ENCODE assay signal across 8 cellular contexts in the genomic region with DNA sequence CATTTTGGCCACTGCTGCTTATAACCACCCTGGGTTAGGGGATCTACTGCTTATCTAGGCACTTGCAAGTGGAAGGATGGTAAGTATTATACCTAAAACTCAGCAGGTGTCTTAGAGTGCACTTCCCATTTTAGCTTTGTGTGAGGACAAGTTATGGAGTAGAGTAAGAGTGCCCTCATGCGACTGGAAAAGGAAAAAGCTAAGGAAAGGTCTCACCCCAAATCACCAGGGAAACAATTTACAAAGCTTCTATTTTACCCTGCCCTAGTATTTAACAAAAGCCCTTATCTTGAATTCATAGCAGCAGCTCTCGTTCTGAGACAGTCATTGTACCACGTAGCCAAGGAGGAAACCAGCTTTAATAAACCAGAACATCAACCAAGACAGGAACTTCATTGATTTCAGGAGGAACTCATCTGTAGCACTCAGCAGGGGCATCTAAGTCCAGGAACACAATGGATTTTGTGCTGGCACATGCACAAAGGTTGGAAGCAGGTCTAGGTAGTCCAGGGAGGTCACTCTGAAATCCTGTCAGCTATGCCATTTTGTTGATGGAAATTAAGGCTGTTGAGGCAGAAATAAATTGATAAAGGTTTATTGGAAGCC. TPM values are rescaled to one million over a fixed set of nuclear protein-coding genes. Genes with fewer than 3 reads are reported as not detected.
A peak's percentile ranks its signal among the peaks of the same experiment; 100 is the strongest.
DNase-seq lines count a peak whose midpoint lies in the region; ATAC-seq, FAIRE-seq and TF ChIP-seq lines count a peak whose summit lies in the region.

No MANE protein-coding gene starts in this region.

- POLR2A ChIA-PET in HEK293T (lab: Yijun Ruan, JAX): interaction anchor here (0.7 to 2.2 kb wide), 9 partner anchors 9 to 174 kb away, joined by 3 to 29 read pairs (median 3); partner anchors contain the start of genes PIGH, RDH11, VTI1B and ZFYVE26
- POLR2A ChIA-PET in activated CD8-positive, alpha-beta T cell treated with anti-CD3 and anti-CD28 coated beads for 36 hours (lab: Charles Lee): interaction anchor here (0.6 to 1.2 kb wide), 5 partner anchors 11 to 278 kb away, joined by 3 to 4 read pairs (median 3); no protein-coding TSS in a partner anchor

- no peak overlapping the region for H3K27ac Mint-ChIP-seq in activated CD8-positive, alpha-beta T cell treated with anti-CD3 and anti-CD28 coated beads for 36 hours

- H3K27ac ChIP-seq in pancreas: peak overlapping the region in 1 of 4 donors; percentile 39

- no peaks in the 10 kb centered on the region for H3K4me1 Mint-ChIP-seq in activated CD8-positive, alpha-beta T cell treated with anti-CD3 and anti-CD28 coated beads for 36 hours (ENCODE audit: low read depth)

- FAIRE-seq in pancreas (lab: Jason Lieb, UNC): peak; percentile 51

- peaks cover 5% of the 10 kb centered on the region for H3K9me3 Mint-ChIP-seq in activated CD8-positive, alpha-beta T cell treated with anti-CD3 and anti-CD28 coated beads for 36 hours

- ATAC-seq in activated CD8-positive, alpha-beta T cell treated with anti-CD3 and anti-CD28 coated beads for 36 hours: peak; percentile 89
- ATAC-seq in pancreas (peak; percentile 76 to 96 (median 94)), GM21390 (IDR thresholded peaks at IDR 0.05; ENCODE audit: unreplicated experiment) (no peak)

- H3K4me1 ChIP-seq in pancreas: peaks cover 0 to 9% (median 0%) of the 10 kb centered on the region in 3 donors

- H3K4me3 Mint-ChIP-seq in activated CD8-positive, alpha-beta T cell treated with anti-CD3 and anti-CD28 coated beads for 36 hours: no peak overlapping the region

- 0% methylated on average over 3 of the region's 3 CpGs for WGBS in pancreas, 2 donors

- H3K27me3 Mint-ChIP-seq in activated CD8-positive, alpha-beta T cell treated with anti-CD3 and anti-CD28 coated beads for 36 hours: peaks cover 2% of the 10 kb centered on the region

- CTCF ChIA-PET in HEK293T (lab: Yijun Ruan, JAX): interaction anchor here (0.9 to 3.6 kb wide), 29 partner anchors 8 to 277 kb away, joined by 3 to 57 read pairs (median 6); partner anchors contain the start of genes ARG2, PIGH, RDH11 and VTI1B
- CTCF ChIA-PET in activated CD8-positive, alpha-beta T cell treated with anti-CD3 and anti-CD28 coated beads for 36 hours (lab: Charles Lee): interaction anchor here (0.7 to 6.0 kb wide), 61 partner anchors 8 to 290 kb away, joined by 3 to 119 read pairs (median 5); partner anchors contain the start of genes ARG2, PIGH, PLEKHH1 and RDH11

- H3K27me3 ChIP-seq in pancreas: no peaks in the 10 kb centered on the region

- no peaks in the 10 kb centered on the region for H3K9me3 ChIP-seq in pancreas

- H3K36me3 ChIP-seq in pancreas: no peaks in the 10 kb centered on the region

- TF ChIP-seq CTCF in activated CD8-positive, alpha-beta T cell treated with anti-CD3 and anti-CD28 coated beads for 36 hours (IDR thresholded peaks at IDR 0.05): peak; percentile 72
- peak in 3 of 4 donors; percentile 42 to 50 (median 46) for TF ChIP-seq CTCF in pancreas (IDR thresholded peaks at IDR 0.05)

- DNase-seq in DMS153 (lab: John Stamatoyannopoulos, UW) (peak; percentile 45), HEK293T (ENCODE audit: extremely low spot score) (peak; percentile 62), NCI-H510A (lab: John Stamatoyannopoulos, UW) (peak; percentile 8), germinal center (ENCODE audit: low spot score) (peak; percentile 54), pancreas (peak in 2 of 6 donors; percentile 28 to 41)
- DNase-seq in activated CD8-positive, alpha-beta T cell treated with anti-CD3 and anti-CD28 coated beads for 36 hours: peak; percentile 44
- DNase-seq in activated CD4-positive, CD25-positive, alpha-beta regulatory T cell treated with anti-CD3 and anti-CD28 coated beads, Interleukin-2, amount 50 U/mL, for 72 hours: no peak

- H3K4me3 ChIP-seq in pancreas: no peak overlapping the region

- intact Hi-C loops in activated CD8-positive, alpha-beta T cell treated with anti-CD3 and anti-CD28 coated beads for 36 hours (cut with micrococcal nuclease): loop anchor here (2.0 to 10.0 kb wide), 2 partner anchors 86 to 120 kb away; partner anchors contain the start of gene ARG2
- intact Hi-C loops in pancreas (cut with DNase I): loop anchor here in 2 of 3 donors (10.0 kb wide), 1 partner anchor 120 kb away; no protein-coding TSS in a partner anchor

- no peaks in the 10 kb centered on the region for H3K36me3 Mint-ChIP-seq in activated CD8-positive, alpha-beta T cell treated with anti-CD3 and anti-CD28 coated beads for 36 hours (ENCODE audit: low read depth)

TF ChIP-seq in HEK293T, 16 proteins besides CTCF, POLR2A, EP300 and RAD21:
- TF ChIP-seq L3MBTL2 (conservative IDR thresholded peaks at IDR 0.05) (no peak), FOXM1 (IDR thresholded peaks at IDR 0.05; ENCODE audit: borderline replicate concordance) (no peak), SUZ12 (IDR thresholded peaks at IDR 0.05) (no peak), BHLHE40 (IDR thresholded peaks at IDR 0.05; ENCODE audit: borderline replicate concordance) (no peak), PKNOX1 (IDR thresholded peaks at IDR 0.05) (no peak), FOXK2 (IDR thresholded peaks at IDR 0.05) (no peak), SP1 (IDR thresholded peaks at IDR 0.05) (no peak), NFRKB (IDR thresholded peaks at IDR 0.05) (no peak), ELF4 (IDR thresholded peaks at IDR 0.05) (no peak), HDGF (IDR thresholded peaks at IDR 0.05; ENCODE audit: borderline replicate concordance) (no peak), ARNT (IDR thresholded peaks at IDR 0.05) (no peak), ZNF384 (IDR thresholded peaks at IDR 0.05) (no peak), CTBP1 (IDR thresholded peaks at IDR 0.05; ENCODE audit: borderline replicate concordance) (no peak)

RNA-seq across cellular contexts. Expression of gene RDH12, which starts 2.9 kb away (rescaled TPM):
- not detected for total RNA-seq in activated CD8-positive, alpha-beta T cell treated with anti-CD3 and anti-CD28 coated beads for 36 hours
- total RNA-seq in pancreas: 1 to 10 TPM; 1.0 to 2.5 (median 1.5) TPM
- 1 to 10 TPM; 1.2 to 2.0 TPM for polyA plus RNA-seq in pancreas

RNA-seq across cellular contexts. Expression of gene RDH11, which starts 9.0 kb away (rescaled TPM):
- total RNA-seq in activated CD8-positive, alpha-beta T cell treated with anti-CD3 and anti-CD28 coated beads for 36 hours: 10 to 100 TPM; 78.9 to 83.2 TPM
- total RNA-seq in pancreas: 10 to 100 TPM; 14.0 to 37.0 (median 21.7) TPM
- polyA plus RNA-seq in pancreas: 10 to 100 TPM; 18.4 to 40.3 TPM

RNA-seq across cellular contexts. Expression of gene VTI1B, which starts 30.2 kb away (rescaled TPM):
- total RNA-seq in activated CD8-positive, alpha-beta T cell treated with anti-CD3 and anti-CD28 coated beads for 36 hours: 10 to 100 TPM; 57.3 to 59.7 TPM
- 10 to 100 TPM; 48.0 to 73.3 (median 54.5) TPM for total RNA-seq in pancreas
- polyA plus RNA-seq in pancreas: 10 to 100 TPM; 40.9 to 46.3 TPM
